In the genomic region with DNA sequence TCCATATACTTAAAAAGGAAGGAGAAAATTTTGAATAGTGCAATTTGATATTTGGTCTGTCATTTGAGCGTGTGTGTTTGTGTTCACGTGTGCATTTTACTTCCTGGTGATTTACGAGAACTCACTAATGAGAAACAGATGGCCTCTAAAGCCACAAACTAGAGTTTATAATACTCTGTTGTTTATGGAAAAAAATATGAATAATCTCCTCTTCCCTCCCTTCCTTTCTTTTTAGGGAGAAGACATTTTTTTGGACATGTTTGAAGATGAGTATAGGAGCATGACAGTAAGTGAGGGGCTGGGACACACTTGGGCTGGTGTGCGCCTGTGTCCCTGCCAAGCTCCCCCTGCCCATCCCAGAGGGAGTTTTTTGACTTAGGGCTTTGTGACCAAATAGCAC, we compare ENCODE assay signal across 15 cellular contexts.
DNase-seq lines count a peak whose midpoint lies in the region; ATAC-seq and TF ChIP-seq lines count a peak whose summit lies in the region.
"Had no signal": no experiment of that assay in that cellular context is flagged by ENCODE, and none has a peak within 500 bp of the region (broad histone marks: within the 10 kb centered on the region; RNA-seq: fewer than 3 reads in every experiment).

No MANE protein-coding gene starts in this region.

- H3K79me2 ChIP-seq in OCI-LY7 (ENCODE audit: insufficient read depth, low read depth, low read length): no peaks in the 10 kb centered on the region
- H3K79me2 ChIP-seq: parathyroid adenoma had no signal

- H3K4me3 ChIP-seq in OCI-LY7 (ENCODE audit: low read depth, low read length, poor library complexity, severe bottlenecking): no peak overlapping the region
- no peak overlapping the region for H3K4me3 ChIP-seq in fibroblast of villous mesenchyme (ENCODE audit: low read depth, low read length)
- H3K4me3 ChIP-seq in transverse colon: no peak overlapping the region
- no peak overlapping the region for H3K4me3 ChIP-seq in naive thymus-derived CD4-positive, alpha-beta T cell (ENCODE audit: low read length)
- H3K4me3 ChIP-seq: upper lobe of right lung had no signal

- H3K9me3 Mint-ChIP-seq in naive thymus-derived CD4-positive, alpha-beta T cell: no peaks in the 10 kb centered on the region
- H3K9me3 Mint-ChIP-seq: activated CD4-positive, alpha-beta memory T cell treated with anti-CD3 and anti-CD28 coated beads for 36 hours had no signal

- H3K36me3 Mint-ChIP-seq in naive thymus-derived CD4-positive, alpha-beta T cell: peaks cover 10 to 57% (median 24%) of the 10 kb centered on the region in 5 donors

- 62 to 68% methylated on average over 4 of the region's 4 CpGs for WGBS in transverse colon (ENCODE audit: low coverage in 1 of 2), 2 donors

- POLR2A ChIA-PET in OCI-LY7 (lab: Charles Lee) (no interaction called here), GM10248 (lab: Yijun Ruan, JAX) (no interaction called here)
- POLR2A ChIA-PET in naive thymus-derived CD4-positive, alpha-beta T cell (lab: Charles Lee): no interaction called here

- peaks cover 13 to 61% (median 22%) of the 10 kb centered on the region in 7 donors for H3K4me1 Mint-ChIP-seq in naive thymus-derived CD4-positive, alpha-beta T cell

- H3K9me3 ChIP-seq in OCI-LY7 (ENCODE audit: low read length): no peaks in the 10 kb centered on the region
- H3K9me3 ChIP-seq in transverse colon: no peaks in the 10 kb centered on the region
- no peaks in the 10 kb centered on the region for H3K9me3 ChIP-seq in naive thymus-derived CD4-positive, alpha-beta T cell (ENCODE audit: control insufficient read depth in 2 of 3, low read length in 3 of 3)
- H3K9me3 ChIP-seq: upper lobe of right lung had no signal

- TF ChIP-seq CTCF in OCI-LY7 (conservative IDR thresholded peaks at IDR 0.05; ENCODE audit: low read length): no peak
- no peak for TF ChIP-seq CTCF in fibroblast of villous mesenchyme (IDR thresholded peaks at IDR 0.05; ENCODE audit: insufficient read depth, low read depth, low read length)
- TF ChIP-seq CTCF in transverse colon (IDR thresholded peaks at IDR 0.05): no peak
- no peak for TF ChIP-seq CTCF in GM10248 (IDR thresholded peaks at IDR 0.05; ENCODE audit: control extremely low read depth, extremely low read depth, low read depth, missing control alignments)

- no peak overlapping the region for H2AFZ ChIP-seq in OCI-LY7 (ENCODE audit: low read length)
- H2AFZ ChIP-seq: parathyroid adenoma had no signal

- no peak overlapping the region for H3K4me3 Mint-ChIP-seq in naive thymus-derived CD4-positive, alpha-beta T cell
- H3K4me3 Mint-ChIP-seq: activated CD4-positive, alpha-beta memory T cell treated with anti-CD3 and anti-CD28 coated beads for 36 hours had no signal

- BruUV-seq in OCI-LY7 (replicated peaks; lab: Mats Ljungman, UMichigan): TSS peak; percentile 25

- in situ Hi-C loops in transverse colon (cut with MboI; ENCODE audit: low pct_ligation_motif_present in 1 of 4, low pct_unique_long_range_greater_than_20kb in 1 of 4, low sequenced_read_pairs in 3 of 4): no loop called here

- no peaks in the 10 kb centered on the region for H3K27me3 Mint-ChIP-seq in naive thymus-derived CD4-positive, alpha-beta T cell
- H3K27me3 Mint-ChIP-seq: activated CD4-positive, alpha-beta memory T cell treated with anti-CD3 and anti-CD28 coated beads for 36 hours had no signal

- no peak for ATAC-seq in naive thymus-derived CD4-positive, alpha-beta T cell
- ATAC-seq: upper lobe of right lung had no signal

- no peak for TF ChIP-seq POLR2A in transverse colon (IDR thresholded peaks at IDR 0.05)

- intact Hi-C loops in OCI-LY7 (cut with micrococcal nuclease; ENCODE audit: unreplicated experiment) (no loop called here), transverse colon (cut with DNase I; ENCODE audit: low total_unique reads) (no loop called here)
- intact Hi-C loops in naive thymus-derived CD4-positive, alpha-beta T cell (cut with micrococcal nuclease): no loop called here

- no peaks in the 10 kb centered on the region for H3K27me3 ChIP-seq in transverse colon
- no peaks in the 10 kb centered on the region for H3K27me3 ChIP-seq in naive thymus-derived CD4-positive, alpha-beta T cell (ENCODE audit: control insufficient read depth in 2 of 2, insufficient read depth in 2 of 2, low read length in 2 of 2)
- H3K27me3 ChIP-seq: upper lobe of right lung had no signal

- H3K36me3 ChIP-seq in OCI-LY7 (ENCODE audit: insufficient read depth, low read length) (peaks cover 49% of the 10 kb centered on the region), transverse colon (peaks cover 0 to 10% (median 3%) of the 10 kb centered on the region in 4 donors)
- H3K36me3 ChIP-seq in naive thymus-derived CD4-positive, alpha-beta T cell (ENCODE audit: control insufficient read depth in 2 of 3, insufficient read depth in 3 of 3, low read length in 3 of 3): peaks cover 0 to 47% (median 10%) of the 10 kb centered on the region in 3 experiments

- DNase-seq in activated effector memory CD4-positive, alpha-beta T cell treated with anti-CD3 and anti-CD28 coated beads, Interleukin-2, amount 50 U/mL, for 16 hours: peak; percentile 5
- DNase-seq in activated effector memory CD4-positive, alpha-beta T cell treated with Interleukin-2 at 50 U/mL for 16 hours: no peak
- DNase-seq in OCI-LY7 (ENCODE audit: low spot score): no peak
- peak; percentile 94 for DNase-seq in fibroblast of villous mesenchyme (ENCODE audit: low read depth)
- no peak for DNase-seq in transverse colon
- no peak for DNase-seq in naive thymus-derived CD4-positive, alpha-beta T cell
- no peak for DNase-seq in activated CD4-positive, CD25-positive, alpha-beta regulatory T cell (lab: John Stamatoyannopoulos, UW)
- DNase-seq in GM10248 (ENCODE audit: extremely low spot score): no peak
- DNase-seq: activated CD4-positive, alpha-beta memory T cell treated with anti-CD3 and anti-CD28 coated beads for 36 hours; anterior cingulate cortex; C1 segment of cervical spinal cord; NCI-H1436 treated with DMSO at 0.1 percent for 48 hours; upper lobe of right lung had no signal

- H3K27ac Mint-ChIP-seq in naive thymus-derived CD4-positive, alpha-beta T cell: no peak overlapping the region
- H3K27ac Mint-ChIP-seq: activated CD4-positive, alpha-beta memory T cell treated with anti-CD3 and anti-CD28 coated beads for 36 hours had no signal

- no peak for TF ChIP-seq EP300 in transverse colon (IDR thresholded peaks at IDR 0.05; ENCODE audit: low read depth)

- CTCF ChIA-PET in OCI-LY7 (lab: Charles Lee; ENCODE audit: unreplicated experiment) (no interaction called here), GM10248 (lab: Yijun Ruan, JAX) (interaction anchor here (1.7 kb wide), 1 partner anchor 12 kb away, joined by 4 read pairs; no protein-coding TSS in a partner anchor)
- CTCF ChIA-PET in naive thymus-derived CD4-positive, alpha-beta T cell (lab: Charles Lee): no interaction called here

- no peaks in the 10 kb centered on the region for H4K20me1 ChIP-seq in OCI-LY7 (ENCODE audit: insufficient read depth, low read length)

- no peak overlapping the region for H3K4me2 ChIP-seq in OCI-LY7 (ENCODE audit: low read length)

- H3K27ac ChIP-seq in OCI-LY7 (ENCODE audit: low read depth, low read length, poor library complexity, severe bottlenecking): no peak overlapping the region
- H3K27ac ChIP-seq in transverse colon: peak overlapping the region in 3 of 4 donors; percentile 7 to 17 (median 16)
- no peak overlapping the region for H3K27ac ChIP-seq in naive thymus-derived CD4-positive, alpha-beta T cell (ENCODE audit: low read depth, low read length)
- H3K27ac ChIP-seq: HL-60, parathyroid adenoma, upper lobe of right lung had no signal

- H3K4me1 ChIP-seq in OCI-LY7 (ENCODE audit: insufficient read depth, low read length, poor library complexity, severe bottlenecking) (no peaks in the 10 kb centered on the region), transverse colon (peaks cover 0 to 5% (median 0%) of the 10 kb centered on the region in 4 donors)
- peaks cover 16 to 17% of the 10 kb centered on the region in 2 donors for H3K4me1 ChIP-seq in naive thymus-derived CD4-positive, alpha-beta T cell (ENCODE audit: control insufficient read depth in 2 of 2, insufficient read depth in 2 of 2, low read length in 2 of 2)
- H3K4me1 ChIP-seq: parathyroid adenoma, upper lobe of right lung had no signal

- H3K9me2 ChIP-seq in OCI-LY7 (ENCODE audit: insufficient read depth, low read length): no peaks in the 10 kb centered on the region

Comparison
In these comparisons a context has a peak if more than half of its experiments do, and no peak if none do; other contexts are left out.
1. DNase-seq: peak in activated effector memory CD4-positive, alpha-beta T cell treated with anti-CD3 and anti-CD28 coated beads, Interleukin-2, amount 50 U/mL, for 16 hours (single experiment) and fibroblast of villous mesenchyme (single experiment); none in activated effector memory CD4-positive, alpha-beta T cell treated with Interleukin-2 at 50 U/mL for 16 hours (single experiment), OCI-LY7 (single experiment), transverse colon (single experiment), naive thymus-derived CD4-positive, alpha-beta T cell (0 of 9), activated CD4-positive, CD25-positive, alpha-beta regulatory T cell (0 of 4) and GM10248 (single experiment).
2. H3K27ac ChIP-seq: peak in transverse colon (3 of 4); none in OCI-LY7 (single experiment) and naive thymus-derived CD4-positive, alpha-beta T cell (single experiment).